Comparison of ENCODE assay signal across 27 cellular contexts in genomic region chr10:11011436-11011835, GRCh38.
"Had no signal": no experiment of that assay in that cellular context is flagged by ENCODE, and none has a peak within 500 bp of the region (broad histone marks: within the 10 kb centered on the region; RNA-seq: fewer than 3 reads in every experiment).

No MANE protein-coding gene starts in this region.

- H3K27me3 ChIP-seq: ascending aorta, brain microvascular endothelial cell, cardiac muscle cell had no signal

- ATAC-seq: activated CD8-positive, alpha-beta memory T cell treated with anti-CD3 and anti-CD28 coated beads, Interleukin-2, amount 10 ng/mL, durations not matched to agents 7 days and 5 days; activated naive CD8-positive, alpha-beta T cell treated with anti-CD3 and anti-CD28 coated beads, Interleukin-2, amount 50 U/mL, for 24 hours; Panc1 had no signal

- H3K36me3 ChIP-seq: ascending aorta, brain microvascular endothelial cell, cardiac muscle cell had no signal

- H3K9me3 ChIP-seq: ascending aorta had no signal

- H3K4me3 ChIP-seq: ascending aorta, cardiac muscle cell had no signal

- H3K27ac ChIP-seq: ascending aorta, brain microvascular endothelial cell, cardiac muscle cell, RWPE1 had no signal

- DNase-seq: activated CD4-positive, alpha-beta T cell treated with anti-CD3 and anti-CD28 coated beads for 48 hours; activated CD4-positive, alpha-beta T cell treated with anti-CD3 and anti-CD28 coated beads, Interleukin-2, amount 50 U/mL, for 4 hours; activated CD8-positive, alpha-beta memory T cell treated with anti-CD3 and anti-CD28 coated beads, Interleukin-2, amount 10 ng/mL, durations not matched to agents 7 days and 5 days; activated effector memory CD4-positive, alpha-beta T cell treated with Interleukin-2 at 50 U/mL for 16 hours; activated naive CD4-positive, alpha-beta T cell; activated naive CD8-positive, alpha-beta T cell treated with anti-CD3 and anti-CD28 coated beads, Interleukin-2, amount 50 U/mL, for 24 hours; activated T-cell treated with anti-CD3 and anti-CD28 coated beads, Interleukin-2, amount 50 U/mL, for 24 hours; amniotic stem cell; brain microvascular endothelial cell; IMR-90; KG1; NCI-H1092 treated with DMSO at 0.1 percent for 48 hours; NCI-H1417 treated with DMSO at 0.1 percent for 48 hours; NCI-H187; NCI-H2081; NCI-H510A treated with DMSO at 0.1 percent for 48 hours; NCI-H69; NK-92 treated with Interleukin-12 subunit alpha and Interleukin-12 subunit beta, amount 100 ng/mL, for 24 hours; OCI-M1; Right ventricle myocardium superior had no signal

- H3K4me3 Mint-ChIP-seq: activated CD8-positive, alpha-beta memory T cell treated with anti-CD3 and anti-CD28 coated beads, Interleukin-2, amount 10 ng/mL, durations not matched to agents 7 days and 5 days; activated naive CD8-positive, alpha-beta T cell treated with anti-CD3 and anti-CD28 coated beads, Interleukin-2, amount 50 U/mL, for 24 hours; activated T-cell treated with anti-CD3 and anti-CD28 coated beads, Interleukin-2, amount 50 U/mL, for 24 hours; activated T-helper 1 cell treated with anti-CD3 and anti-CD28 coated beads, Interleukin-12 subunit alpha, Interleukin-12 subunit beta, Interleukin-2, Interleukin-4 antibody, amounts not matched to agents 30 ng/mL and 10 ng/mL and 1 ng/mL, durations not matched to agents 14 hours and 24 hours and 36 hours; T-helper 1 cell treated with Interleukin-12 subunit alpha and Interleukin-12 subunit beta and Interleukin-4 antibody, amounts not matched to agents 30 μg/mL and 1 μg/mL, for 36 hours had no signal

- H3K36me3 Mint-ChIP-seq: activated CD8-positive, alpha-beta memory T cell treated with anti-CD3 and anti-CD28 coated beads, Interleukin-2, amount 10 ng/mL, durations not matched to agents 7 days and 5 days had no signal

- H3K9me3 Mint-ChIP-seq: activated naive CD4-positive, alpha-beta T cell treated with anti-CD3 and anti-CD28 coated beads, Interleukin-2, amount 50 U/mL, for 72 hours; activated naive CD8-positive, alpha-beta T cell treated with anti-CD3 and anti-CD28 coated beads, Interleukin-2, amount 50 U/mL, for 24 hours; activated T-cell treated with anti-CD3 and anti-CD28 coated beads, Interleukin-2, amount 50 U/mL, for 24 hours; activated T-helper 1 cell treated with anti-CD3 and anti-CD28 coated beads, Interleukin-12 subunit alpha, Interleukin-12 subunit beta, Interleukin-2, Interleukin-4 antibody, amounts not matched to agents 30 ng/mL and 10 ng/mL and 1 ng/mL, durations not matched to agents 14 hours and 24 hours and 36 hours; T-helper 1 cell treated with Interleukin-12 subunit alpha and Interleukin-12 subunit beta and Interleukin-4 antibody, amounts not matched to agents 30 μg/mL and 1 μg/mL, for 36 hours had no signal

- H3K27ac Mint-ChIP-seq: activated CD8-positive, alpha-beta memory T cell treated with anti-CD3 and anti-CD28 coated beads, Interleukin-2, amount 10 ng/mL, durations not matched to agents 7 days and 5 days; activated naive CD4-positive, alpha-beta T cell treated with anti-CD3 and anti-CD28 coated beads, Interleukin-2, amount 50 U/mL, for 72 hours; activated naive CD8-positive, alpha-beta T cell treated with anti-CD3 and anti-CD28 coated beads, Interleukin-2, amount 50 U/mL, for 24 hours; activated T-cell treated with anti-CD3 and anti-CD28 coated beads, Interleukin-2, amount 50 U/mL, for 24 hours; activated T-helper 1 cell treated with anti-CD3 and anti-CD28 coated beads, Interleukin-12 subunit alpha, Interleukin-12 subunit beta, Interleukin-2, Interleukin-4 antibody, amounts not matched to agents 30 ng/mL and 10 ng/mL and 1 ng/mL, durations not matched to agents 14 hours and 24 hours and 36 hours; T-helper 1 cell treated with Interleukin-12 subunit alpha and Interleukin-12 subunit beta and Interleukin-4 antibody, amounts not matched to agents 30 μg/mL and 1 μg/mL, for 36 hours had no signal

- H3K4me1 ChIP-seq: ascending aorta had no signal
